In genomic region chr11:132080121-132080520, GRCh38 we compare ENCODE assay signal across 19 cellular contexts.
"Had no signal": no experiment of that assay in that cellular context is flagged by ENCODE, and none has a peak within 500 bp of the region (broad histone marks: within the 10 kb centered on the region; RNA-seq: fewer than 3 reads in every experiment).

No MANE protein-coding gene starts in this region.

- H3K4me3 ChIP-seq: hepatocyte, left lung, mucosa of descending colon, tibial artery, uterus had no signal

- H3K79me2 ChIP-seq: hepatocyte had no signal

- H3K4me2 ChIP-seq: hepatocyte had no signal

- H2AFZ ChIP-seq: hepatocyte, parathyroid adenoma had no signal

- H3K9me3 ChIP-seq: neutrophil had no signal

- H3K27me3 ChIP-seq: brain microvascular endothelial cell, hepatocyte, left lung, neutrophil, tibial artery, uterus had no signal

- H3K4me1 ChIP-seq: left lung, parathyroid adenoma, tibial artery, uterus had no signal

- H3K9ac ChIP-seq: parathyroid adenoma had no signal

- H3K36me3 ChIP-seq: brain microvascular endothelial cell, left lung, neutrophil, tibial artery, uterus had no signal

- DNase-seq: activated B cell treated with CpG ODN at 0.5 μM for 24 hours; activated CD4-positive, alpha-beta T cell treated with anti-CD3 and anti-CD28 coated beads, Interleukin-2, amount 10 ng/mL, durations not matched to agents 24 days and 14 days; activated CD8-positive, alpha-beta memory T cell treated with anti-CD3 and anti-CD28 coated beads for 24 hours; activated naive CD4-positive, alpha-beta T cell; activated naive CD8-positive, alpha-beta T cell treated with anti-CD3 and anti-CD28 coated beads, Interleukin-2, amount 10 ng/mL, durations not matched to agents 7 days and 5 days; brain microvascular endothelial cell; dermis blood vessel endothelial cell; effector memory CD8-positive, alpha-beta T cell; kidney; left lung; mucosa of descending colon; natural killer cell; stimulated activated CD4-positive, alpha-beta T cell treated with anti-CD3 and anti-CD28 coated beads, Interleukin-2, amount 100 ng/mL, for 48 hours; stimulated activated naive B cell treated with anti-CD40 and anti-IgM and Interleukin-4, amounts not matched to agents 10 μg/mL and 1 μg/mL and 100 μg/mL, for 72 hours; tibial artery; uterus had no signal

- H3K27ac ChIP-seq: brain microvascular endothelial cell, hepatocyte, left lung, neutrophil, parathyroid adenoma, tibial artery, uterus had no signal
